ENCODE assay signal across 1 cellular context in the genomic region with DNA sequence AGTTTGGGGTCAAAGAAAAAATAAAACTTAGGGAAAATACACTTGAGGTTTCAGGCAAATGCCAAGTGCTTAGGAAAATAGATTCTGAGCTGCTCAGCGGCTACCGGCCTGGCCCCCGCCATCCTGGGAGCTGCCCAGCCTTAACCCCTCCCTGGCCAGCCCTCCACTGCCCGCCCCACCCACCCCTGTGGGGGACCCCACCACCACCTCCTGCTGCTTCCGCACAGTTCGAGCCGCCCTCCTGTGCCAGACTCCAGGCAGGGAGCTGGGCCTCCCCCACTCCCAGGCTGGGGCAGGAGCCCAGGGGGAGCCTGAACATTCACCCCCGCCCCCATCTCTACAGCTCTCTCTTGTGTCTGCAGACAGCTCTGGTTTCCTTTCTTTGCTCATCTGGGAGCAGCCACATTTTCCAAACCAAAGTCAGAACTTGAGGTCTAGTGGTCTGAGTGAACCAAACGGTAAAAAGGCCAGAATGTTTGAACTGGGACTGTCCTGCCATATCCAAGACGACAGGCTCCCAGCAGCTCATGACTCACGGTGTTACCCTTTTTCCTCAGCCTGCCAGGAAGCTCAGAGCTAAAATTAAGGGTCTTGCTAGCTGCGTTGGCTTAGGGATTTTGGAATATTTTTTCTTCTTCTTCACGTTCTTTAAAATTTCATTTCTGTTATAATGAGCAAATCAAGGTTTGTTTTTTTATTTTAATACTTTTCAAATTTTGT.
TF ChIP-seq lines count a peak whose summit lies in the region.

No MANE protein-coding gene starts in this region.

TF ChIP-seq in HEK293, 187 proteins besides CTCF, POLR2A, EP300 and RAD21 (continued from another document):
- TF ChIP-seq GLIS1 (tag by site-specific recombination; IDR thresholded peaks at IDR 0.05), result peak; percentile 56
